Comparison of ENCODE assay signal across 7 cellular contexts in genomic region chr7:143258830-143259229, GRCh38. TPM values are rescaled to one million over a fixed set of nuclear protein-coding genes. Genes with fewer than 3 reads are reported as not detected.
DNase-seq lines count a peak whose midpoint lies in the region; ATAC-seq and TF ChIP-seq lines count a peak whose summit lies in the region.

No MANE protein-coding gene starts in this region.

- CTCF ChIA-PET in mammary epithelial cell (lab: Charles Lee; ENCODE audit: low non-redundant PET), result no interaction called here

- BruUV-seq in mammary epithelial cell (replicated peaks; lab: Mats Ljungman, UMichigan), result no TSS peak

- intact Hi-C loops in mammary epithelial cell (cut with micrococcal nuclease), result no loop called here

- in situ Hi-C loops in mammary epithelial cell (cut with MboI; ENCODE audit: low sequenced_read_pairs in 2 of 2), result no loop called here

- H4K20me1 ChIP-seq in mammary epithelial cell (ENCODE audit: insufficient read depth, low read length), result no peaks in the 10 kb centered on the region

- H2BK5ac ChIP-seq in mesenchymal stem cell (ENCODE audit: low read depth, low read length, poor library complexity, severe bottlenecking), result no peak overlapping the region

- H3K27me3 ChIP-seq in mesenchymal stem cell (ENCODE audit: control insufficient read depth in 1 of 2, insufficient read depth in 1 of 2, low read length in 2 of 2) (no peaks in the 10 kb centered on the region), mammary epithelial cell (ENCODE audit: insufficient read depth, low read length) (no peaks in the 10 kb centered on the region)

- no peak overlapping the region for H3K23ac ChIP-seq in mesenchymal stem cell (ENCODE audit: low read length in 2 of 2)

- peaks cover 6% of the 10 kb centered on the region for H3K9me3 Mint-ChIP-seq in chondrocyte (ENCODE audit: low read depth)

- H3K9ac ChIP-seq in mesenchymal stem cell (ENCODE audit: low read length), result no peak overlapping the region
- no peak overlapping the region for H3K9ac ChIP-seq in mammary epithelial cell (ENCODE audit: insufficient read depth, low read length)

- no peak overlapping the region for H2BK12ac ChIP-seq in mesenchymal stem cell (ENCODE audit: low read length in 2 of 2)

- no peak overlapping the region for H3K27ac Mint-ChIP-seq in chondrocyte (ENCODE audit: unreplicated experiment)

- H3K4ac ChIP-seq in mesenchymal stem cell (ENCODE audit: low read depth in 1 of 2, low read length in 2 of 2), result no peak overlapping the region

- H3K4me2 ChIP-seq in mesenchymal stem cell (ENCODE audit: low read length, poor library complexity, severe bottlenecking) (no peak overlapping the region), mammary epithelial cell (ENCODE audit: insufficient read depth, low read depth, low read length) (no peak overlapping the region)

- ATAC-seq in GM18909 (IDR thresholded peaks at IDR 0.05; ENCODE audit: poor library complexity, unreplicated experiment) (peak; percentile 30), HG02759 (IDR thresholded peaks at IDR 0.05; ENCODE audit: unreplicated experiment) (peak; percentile 37)

- H3K9me3 ChIP-seq in mesenchymal stem cell (ENCODE audit: control insufficient read depth, low read length) (no peaks in the 10 kb centered on the region), mammary epithelial cell (replicated peaks; ENCODE audit: insufficient read depth, low read length) (no peaks in the 10 kb centered on the region)

- H3K4me3 Mint-ChIP-seq in chondrocyte (ENCODE audit: unreplicated experiment), result no peak overlapping the region

- H2AK5ac ChIP-seq in mesenchymal stem cell (ENCODE audit: low read length, severe bottlenecking), result no peak overlapping the region

- no peak overlapping the region for H3K14ac ChIP-seq in mesenchymal stem cell (ENCODE audit: low read length in 2 of 2)

- peaks cover 5% of the 10 kb centered on the region for H3K79me1 ChIP-seq in mesenchymal stem cell (replicated peaks; ENCODE audit: low read length, poor library complexity, severe bottlenecking)

- H4K91ac ChIP-seq in mesenchymal stem cell (ENCODE audit: low read length), result no peak overlapping the region

- H2BK120ac ChIP-seq in mesenchymal stem cell (ENCODE audit: low read depth, low read length), result no peak overlapping the region

- TF ChIP-seq CTCF in VCaP (conservative IDR thresholded peaks at IDR 0.05) (no peak), chondrocyte (IDR thresholded peaks at IDR 0.05) (no peak), mammary epithelial cell (conservative IDR thresholded peaks at IDR 0.05 in 1 of 2, IDR thresholded peaks at IDR 0.05 in 1 of 2; ENCODE audit: extremely low read depth in 1 of 2, insufficient read depth in 1 of 2, low read depth in 1 of 2, low read length in 2 of 2) (no peak)

- H3K36me3 Mint-ChIP-seq in chondrocyte (ENCODE audit: low read depth), result peaks cover 5% of the 10 kb centered on the region

- H3K4me1 ChIP-seq in mesenchymal stem cell (ENCODE audit: control insufficient read depth, insufficient read depth, low read depth, low read length), result peaks cover under 1% of the 10 kb centered on the region
- peaks cover 14% of the 10 kb centered on the region for H3K4me1 ChIP-seq in mammary epithelial cell (ENCODE audit: insufficient read depth, low read length)

- H3K36me3 ChIP-seq in mesenchymal stem cell (ENCODE audit: control insufficient read depth in 1 of 2, insufficient read depth in 2 of 2, low read depth in 1 of 2, low read length in 2 of 2) (no peaks in the 10 kb centered on the region), mammary epithelial cell (ENCODE audit: insufficient read depth, low read length) (no peaks in the 10 kb centered on the region)

- H3K27ac ChIP-seq in VCaP (0 out of 2 replicates have a peak overlapping the region, but pooled peaks have one; percentile 6), mesenchymal stem cell (ENCODE audit: low read length, poor library complexity, severe bottlenecking) (no peak overlapping the region), mammary epithelial cell (ENCODE audit: insufficient read depth, low read depth, low read length) (no peak overlapping the region)

- DNase-seq in mesenchymal stem cell (peak; percentile 25), chondrocyte (ENCODE audit: low spot score) (no peak), KG1 (lab: John Stamatoyannopoulos, UW) (no peak), mammary epithelial cell (no peak)

- peaks cover 8% of the 10 kb centered on the region for H3K79me2 ChIP-seq in mammary epithelial cell (ENCODE audit: insufficient read depth, low read length)

- 53% methylated on average over 2 of the region's 2 CpGs for WGBS in mesenchymal stem cell
- WGBS in mammary epithelial cell (ENCODE audit: low coverage, missing lambda C conversion rate), result 84% methylated on average over 2 of the region's 2 CpGs

- no peak overlapping the region for H3K18ac ChIP-seq in mesenchymal stem cell (ENCODE audit: low read depth in 1 of 2, low read length in 2 of 2)

- H3K27me3 Mint-ChIP-seq in chondrocyte (ENCODE audit: low read depth), result no peaks in the 10 kb centered on the region

- no peak overlapping the region for H2BK15ac ChIP-seq in mesenchymal stem cell (ENCODE audit: low read depth, poor library complexity, severe bottlenecking)

- H3K4me1 Mint-ChIP-seq in chondrocyte (ENCODE audit: low read depth), result peaks cover 6% of the 10 kb centered on the region

- H2AFZ ChIP-seq in mesenchymal stem cell (ENCODE audit: low read depth, low read length) (no peak overlapping the region), mammary epithelial cell (ENCODE audit: low read depth, low read length) (no peak overlapping the region)

- dilution Hi-C loops in mammary epithelial cell (cut with HindIII; ENCODE audit: low sequenced_read_pairs), result no loop called here

- H3K4me3 ChIP-seq in mesenchymal stem cell (ENCODE audit: insufficient read depth in 1 of 2, low read depth in 1 of 2, low read length in 2 of 2), result no peak overlapping the region
- H3K4me3 ChIP-seq in mammary epithelial cell (replicated peaks in 1 of 3; ENCODE audit: insufficient read depth in 1 of 3, low read depth in 2 of 3, low read length in 3 of 3), result no peak overlapping the region

- H4K8ac ChIP-seq in mesenchymal stem cell (ENCODE audit: low read length), result no peak overlapping the region

RNA-seq across cellular contexts. Expression of gene GSTK1, which starts 4.4 kb away (rescaled TPM):
- polyA plus RNA-seq in mesenchymal stem cell (2013, experiment 1 of 2), result 161 TPM
- 158 TPM for polyA plus RNA-seq in mesenchymal stem cell (2013, experiment 2 of 2)
- total RNA-seq in chondrocyte (70.1 to 79.6 TPM (median 79.4 TPM) in 3 replicates), mammary epithelial cell (100 to 1,000 TPM; 111 to 118 TPM)
- polyA plus RNA-seq in mammary epithelial cell, result 155 TPM
- polyA minus RNA-seq in mammary epithelial cell, result 123 TPM

RNA-seq across cellular contexts. Expression of gene TMEM139, which starts 25.9 kb away (rescaled TPM):
- polyA plus RNA-seq in mesenchymal stem cell (2013, experiment 1 of 2), result 0.10 TPM
- 0.10 TPM for polyA plus RNA-seq in mesenchymal stem cell (2013, experiment 2 of 2)
- total RNA-seq in chondrocyte (not detected in 3 replicates), mammary epithelial cell (10 to 100 TPM; 17.9 to 38.8 TPM)
- polyA plus RNA-seq in mammary epithelial cell, result 24.8 TPM
- polyA minus RNA-seq in mammary epithelial cell, result 9.4 TPM

RNA-seq across cellular contexts. Expression of gene CASP2, which starts 29.3 kb away (rescaled TPM):
- polyA plus RNA-seq in mesenchymal stem cell (2013, experiment 1 of 2), result 16.3 TPM
- 16.3 TPM for polyA plus RNA-seq in mesenchymal stem cell (2013, experiment 2 of 2)
- total RNA-seq in chondrocyte (28.7 to 31.5 TPM (median 30.3 TPM) in 3 replicates), mammary epithelial cell (10 to 100 TPM; 18.3 to 43.5 TPM)
- polyA plus RNA-seq in mammary epithelial cell, result 24.6 TPM
- polyA minus RNA-seq in mammary epithelial cell, result 77.0 TPM

RNA-seq across cellular contexts. Expression of gene TAS2R40, which starts 37.0 kb away (rescaled TPM):
- polyA plus RNA-seq in mesenchymal stem cell (2013, experiment 1 of 2), result not detected
- polyA plus RNA-seq in mesenchymal stem cell (2013, experiment 2 of 2), result not detected
- not detected in 3 replicates for total RNA-seq in chondrocyte
- not detected for total RNA-seq in mammary epithelial cell
- polyA plus RNA-seq in mammary epithelial cell, result not detected
- not detected for polyA minus RNA-seq in mammary epithelial cell

RNA-seq across cellular contexts. Expression of gene CLCN1, which starts 57.1 kb away (rescaled TPM):
- 0.03 TPM for polyA plus RNA-seq in mesenchymal stem cell (2013, experiment 1 of 2)
- 0.01 TPM for polyA plus RNA-seq in mesenchymal stem cell (2013, experiment 2 of 2)
- total RNA-seq in chondrocyte (not detected in 3 replicates), mammary epithelial cell (under 1 TPM in 1 of 2 donors, not detected in 1; under 0.01 TPM)
- polyA plus RNA-seq in mammary epithelial cell, result 0.09 TPM
- polyA minus RNA-seq in mammary epithelial cell, result not detected

Comparison
In these comparisons a context has a peak if more than half of its experiments do, and no peak if none do; other contexts are left out.
1. RNA of gene TMEM139, which starts 25.9 kb away (total RNA-seq): 17.9 to 38.8 TPM in mammary epithelial cell; not detected in chondrocyte; every median in the first group is over 10 times any median in the second.